Comparison of ENCODE assay signal across 14 cellular contexts in genomic region chr6:20873425-20874190, GRCh38.
A peak's percentile ranks its signal among the peaks of the same experiment; 100 is the strongest.
DNase-seq lines count a peak whose midpoint lies in the region; ATAC-seq and TF ChIP-seq lines count a peak whose summit lies in the region.
"Had no signal": no experiment of that assay in that cellular context is flagged by ENCODE, and none has a peak within 500 bp of the region (broad histone marks: within the 10 kb centered on the region; RNA-seq: fewer than 3 reads in every experiment).

No MANE protein-coding gene starts in this region.

- H3K27me3 Mint-ChIP-seq in glutamatergic neuron (ENCODE audit: unreplicated experiment) = peaks cover 8% of the 10 kb centered on the region
- H3K27me3 Mint-ChIP-seq: activated CD4-positive, alpha-beta T cell treated with anti-CD3 and anti-CD28 coated beads, Interleukin-2, amount 10 ng/mL, durations not matched to agents 24 days and 14 days; naive thymus-derived CD8-positive, alpha-beta T cell had no signal

- peak overlapping the region; percentile 3 for H3K27ac Mint-ChIP-seq in glutamatergic neuron (ENCODE audit: unreplicated experiment)
- H3K27ac Mint-ChIP-seq: activated CD4-positive, alpha-beta T cell treated with anti-CD3 and anti-CD28 coated beads, Interleukin-2, amount 10 ng/mL, durations not matched to agents 24 days and 14 days; naive thymus-derived CD8-positive, alpha-beta T cell had no signal

- no peaks in the 10 kb centered on the region for H3K36me3 ChIP-seq in HEK293 (ENCODE audit: control insufficient read depth in 2 of 2, insufficient read depth in 1 of 2, low read length in 2 of 2)
- H3K36me3 ChIP-seq: BLaER1 treated with 17β-estradiol and CSF1 and Interleukin-3, amounts not matched to agents 10 nM and 100 nM; SJCRH30 had no signal

- H3K4me1 ChIP-seq in HEK293 (ENCODE audit: control insufficient read depth, insufficient read depth, low read length) = peaks cover 18% of the 10 kb centered on the region

- peak overlapping the region; percentile 1 for H3K4me3 Mint-ChIP-seq in glutamatergic neuron (ENCODE audit: unreplicated experiment)
- H3K4me3 Mint-ChIP-seq: activated CD4-positive, alpha-beta T cell treated with anti-CD3 and anti-CD28 coated beads, Interleukin-2, amount 10 ng/mL, durations not matched to agents 24 days and 14 days; naive thymus-derived CD8-positive, alpha-beta T cell had no signal

- DNase-seq in ACHN (peak; percentile 4), SW480 (ENCODE audit: low spot score) (peak; percentile 8), glutamatergic neuron (no peak), NCI-H2227 treated with DMSO at 0.1 percent for 48 hours (lab: John Stamatoyannopoulos, UW) (no peak), Right ventricle myocardium inferior (ENCODE audit: missing footprints) (no peak)
- DNase-seq: activated CD4-positive, alpha-beta T cell treated with anti-CD3 and anti-CD28 coated beads, Interleukin-2, amount 10 ng/mL, durations not matched to agents 24 days and 14 days; dorsolateral prefrontal cortex; naive thymus-derived CD8-positive, alpha-beta T cell; SJCRH30; stimulated activated CD4-positive, alpha-beta T cell treated with anti-CD3 and anti-CD28 coated beads, Interleukin-15, amount 100 ng/mL, for 24 hours had no signal

- H3K36me3 Mint-ChIP-seq in glutamatergic neuron (ENCODE audit: unreplicated experiment) = no peaks in the 10 kb centered on the region

- H3K27ac ChIP-seq in HEK293 (ENCODE audit: extremely low read depth, low read depth, low read length) = no peak overlapping the region
- H3K27ac ChIP-seq: BLaER1 treated with 17β-estradiol and CSF1 and Interleukin-3, amounts not matched to agents 10 nM and 100 nM; dorsolateral prefrontal cortex; SJCRH30 had no signal

- intact Hi-C loops in Right ventricle myocardium inferior (cut with DNase I) = loop anchor here (5.0 kb wide), 1 partner anchor 714 kb away; no protein-coding TSS in a partner anchor

- in situ Hi-C loops in ACHN (cut with HindIII; ENCODE audit: low pct_ligation_motif_present, low pct_unique_long_range_greater_than_20kb, low sequenced_read_pairs) = no loop called here

- H3K4me1 Mint-ChIP-seq in glutamatergic neuron (ENCODE audit: low read depth, unreplicated experiment) = peaks cover 51% of the 10 kb centered on the region

- H3K4me3 ChIP-seq in HEK293 (ENCODE audit: low read depth, low read length) = no peak overlapping the region
- H3K4me3 ChIP-seq: BLaER1 treated with 17β-estradiol and CSF1 and Interleukin-3, amounts not matched to agents 10 nM and 100 nM; dorsolateral prefrontal cortex; SJCRH30 had no signal

- POLR2A ChIA-PET in HEK293 (lab: Yijun Ruan, JAX) = no interaction called here

- H3K9me3 Mint-ChIP-seq in glutamatergic neuron (ENCODE audit: unreplicated experiment) = peaks cover 7% of the 10 kb centered on the region
- H3K9me3 Mint-ChIP-seq: activated CD4-positive, alpha-beta T cell treated with anti-CD3 and anti-CD28 coated beads, Interleukin-2, amount 10 ng/mL, durations not matched to agents 24 days and 14 days had no signal

- ATAC-seq in HG03520 (IDR thresholded peaks at IDR 0.05; ENCODE audit: unreplicated experiment) (no peak), HG03097 (IDR thresholded peaks at IDR 0.05; ENCODE audit: low FRiP score, unreplicated experiment) (no peak), Right ventricle myocardium inferior (no peak)
- ATAC-seq: naive thymus-derived CD8-positive, alpha-beta T cell had no signal

- TF ChIP-seq CTCF in HEK293 (tag by site-specific recombination; IDR thresholded peaks at IDR 0.05) (peak; percentile 34; the same call in 1 of the 2 replicates), glutamatergic neuron (IDR thresholded peaks at IDR 0.05; ENCODE audit: partially characterized antibody, unreplicated experiment) (no peak)

- no peaks in the 10 kb centered on the region for H3K9me3 ChIP-seq in HEK293 (ENCODE audit: control insufficient read depth, insufficient read depth, low read depth, low read length)
- H3K9me3 ChIP-seq: BLaER1 treated with 17β-estradiol and CSF1 and Interleukin-3, amounts not matched to agents 10 nM and 100 nM; SJCRH30 had no signal

- CTCF ChIA-PET in HEK293 (lab: Yijun Ruan, JAX) = interaction anchor here (1.0 kb wide), 1 partner anchor 8 kb away, joined by 3 read pairs; no protein-coding TSS in a partner anchor

TF ChIP-seq in HEK293, 187 proteins besides CTCF, POLR2A, EP300 and RAD21:
- TF ChIP-seq ZNF449 (tag by site-specific recombination; IDR thresholded peaks at IDR 0.05) (no peak), ZNF654 (tag by site-specific recombination; IDR thresholded peaks at IDR 0.05; ENCODE audit: low read depth) (peak; percentile 34; the same call in 1 of the 2 replicates), ZNF404 (tag by site-specific recombination; IDR thresholded peaks at IDR 0.05) (no peak), ZNF555 (tag by site-specific recombination; conservative IDR thresholded peaks at IDR 0.05) (no peak), ZNF600 (tag by site-specific recombination; IDR thresholded peaks at IDR 0.05) (peak; percentile 48; the same call in 1 of the 2 replicates), ZBTB11 (tag by site-specific recombination; conservative IDR thresholded peaks at IDR 0.05; ENCODE audit: low read depth) (no peak), ZNF548 (tag by site-specific recombination; IDR thresholded peaks at IDR 0.05) (no peak), ZNF114 (tag by site-specific recombination; IDR thresholded peaks at IDR 0.05) (no peak), ZNF529 (tag by site-specific recombination; IDR thresholded peaks at IDR 0.05; ENCODE audit: insufficient replicate concordance) (no peak), ZNF571 (tag by site-specific recombination; IDR thresholded peaks at IDR 0.05) (no peak), HOXC10 (CRISPR knock-in tag; IDR thresholded peaks at IDR 0.05) (no peak)

Comparison
In these comparisons a context has a peak if more than half of its experiments do, and no peak if none do; other contexts are left out.
1. DNase-seq: peak in ACHN (single experiment) and SW480 (single experiment); none in glutamatergic neuron (single experiment), NCI-H2227 treated with DMSO at 0.1 percent for 48 hours (single experiment) and Right ventricle myocardium inferior (single experiment).